30 cellular contexts compared by ENCODE assay signal in the genomic region with DNA sequence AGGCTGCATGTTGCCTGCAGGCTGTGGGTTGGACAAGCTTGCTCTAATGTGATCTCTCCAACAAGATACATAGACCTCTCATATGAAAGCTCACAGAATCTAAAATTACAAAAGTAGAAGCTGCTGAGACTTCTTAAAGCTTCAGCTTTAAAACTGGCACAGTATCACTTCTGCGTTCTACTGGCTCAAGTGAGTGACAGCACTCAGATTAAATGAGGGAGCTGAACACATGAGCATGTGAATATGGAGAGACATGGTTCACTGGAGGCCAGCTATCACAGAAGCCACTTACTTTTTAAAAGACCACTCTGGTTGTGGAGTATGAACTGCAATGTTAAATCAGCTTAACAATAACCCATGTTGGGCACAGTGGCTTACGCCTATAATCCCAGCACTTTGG.
"Had no signal": no experiment of that assay in that cellular context is flagged by ENCODE, and none has a peak within 500 bp of the region (broad histone marks: within the 10 kb centered on the region; RNA-seq: fewer than 3 reads in every experiment).

No MANE protein-coding gene starts in this region.

- H3K4me3 ChIP-seq: ascending aorta, breast epithelium, esophagus muscularis mucosa, gastrocnemius medialis, heart left ventricle had no signal

- ATAC-seq: activated CD4-positive, alpha-beta T cell treated with anti-CD3 and anti-CD28 coated beads for 36 hours; activated CD8-positive, alpha-beta memory T cell treated with anti-CD3 and anti-CD28 coated beads, Interleukin-2, amount 10 ng/mL, durations not matched to agents 7 days and 5 days; activated CD8-positive, alpha-beta T cell treated with anti-CD3 and anti-CD28 coated beads, Interleukin-2, amount 10 ng/mL, durations not matched to agents 7 days and 5 days; activated naive CD4-positive, alpha-beta T cell treated with anti-CD3 and anti-CD28 coated beads, Interleukin-2, amount 50 U/mL, for 72 hours; effector memory CD8-positive, alpha-beta T cell; foreskin keratinocyte; gastrocnemius medialis; heart left ventricle had no signal

- H3K27ac ChIP-seq: ascending aorta, breast epithelium, esophagus muscularis mucosa, foreskin keratinocyte, gastrocnemius medialis, heart left ventricle had no signal

- H3K9me3 ChIP-seq: ascending aorta, breast epithelium, esophagus muscularis mucosa, gastrocnemius medialis, heart left ventricle had no signal

- H3K27me3 ChIP-seq: ascending aorta, breast epithelium, esophagus muscularis mucosa, foreskin keratinocyte, gastrocnemius medialis, heart left ventricle had no signal

- FAIRE-seq: colon had no signal

- DNase-seq: activated CD4-positive, alpha-beta memory T cell treated with anti-CD3 and anti-CD28 coated beads for 36 hours; activated CD4-positive, alpha-beta T cell treated with anti-CD3 and anti-CD28 coated beads for 36 hours; activated CD4-positive, alpha-beta T cell treated with anti-CD3 and anti-CD28 coated beads, Interleukin-2, amount 10 ng/mL, durations not matched to agents 24 days and 14 days; activated CD4-positive, CD25-positive, alpha-beta regulatory T cell; activated CD4-positive, CD25-positive, alpha-beta regulatory T cell treated with anti-CD3 and anti-CD28 coated beads, Interleukin-2, amount 50 U/mL, for 72 hours; activated CD8-positive, alpha-beta memory T cell treated with anti-CD3 and anti-CD28 coated beads, Interleukin-2, amount 10 ng/mL, durations not matched to agents 7 days and 5 days; activated CD8-positive, alpha-beta memory T cell treated with anti-CD3 and anti-CD28 coated beads, Interleukin-2, amount 50 U/mL, for 4 hours; activated CD8-positive, alpha-beta T cell treated with anti-CD3 and anti-CD28 coated beads, Interleukin-2, amount 10 ng/mL, durations not matched to agents 7 days and 5 days; activated effector memory CD4-positive, alpha-beta T cell treated with anti-CD3 and anti-CD28 coated beads, Interleukin-2, amount 50 U/mL, for 16 hours; activated naive CD4-positive, alpha-beta T cell treated with anti-CD3 and anti-CD28 coated beads, Interleukin-2, amount 10 ng/mL, durations not matched to agents 7 days and 5 days; activated naive CD8-positive, alpha-beta T cell treated with anti-CD3 and anti-CD28 coated beads, Interleukin-2, amount 10 ng/mL, durations not matched to agents 7 days and 5 days; activated T-cell treated with anti-CD3 and anti-CD28 coated beads, Interleukin-2, amount 50 U/mL, for 1 hour; activated T-cell treated with anti-CD3 and anti-CD28 coated beads, Interleukin-2, amount 50 U/mL, for 48 hours; caudate nucleus; cortex of kidney; dermis blood vessel endothelial cell; effector CD4-positive, alpha-beta T cell; effector memory CD8-positive, alpha-beta T cell; erythroblast; foreskin keratinocyte; gastrocnemius medialis; glutamatergic neuron; heart left ventricle; hypothalamus; T1000 had no signal

- H3K36me3 ChIP-seq: ascending aorta, breast epithelium, esophagus muscularis mucosa, gastrocnemius medialis, heart left ventricle had no signal

- H3K4me1 ChIP-seq: breast epithelium had no signal
